ENCODE assay signal across 16 cellular contexts in genomic region chr3:14458434-14459280, GRCh38. TPM values are rescaled to one million over a fixed set of nuclear protein-coding genes. Genes with fewer than 3 reads are reported as not detected.
DNase-seq lines count a peak whose midpoint lies in the region; ATAC-seq, FAIRE-seq and TF ChIP-seq lines count a peak whose summit lies in the region.
"Had no signal": no experiment of that assay in that cellular context is flagged by ENCODE, and none has a peak within 500 bp of the region (broad histone marks: within the 10 kb centered on the region; RNA-seq: fewer than 3 reads in every experiment).

No MANE protein-coding gene starts in this region.

- no peak for TF ChIP-seq POLR2A in H1 (IDR thresholded peaks at IDR 0.05; ENCODE audit: control extremely low read depth in 1 of 2, low read depth in 2 of 2, low read length in 2 of 2)
- TF ChIP-seq POLR2A in lower leg skin (IDR thresholded peaks at IDR 0.05) = no peak

- peaks cover 3% of the 10 kb centered on the region; the same call in 1 of the 2 replicates for H3K79me1 ChIP-seq in H1 (ENCODE audit: low read depth, low read length)

- peaks cover 40% of the 10 kb centered on the region for H3K4me1 Mint-ChIP-seq in type B pancreatic cell (ENCODE audit: unreplicated experiment)

- peak overlapping the region; percentile 20 for H4K5ac ChIP-seq in H1 (ENCODE audit: insufficient read length, low read depth, low read length)

- H3K4me2 ChIP-seq in H1 (ENCODE audit: insufficient read depth in 1 of 2, low read depth in 2 of 2, low read length in 2 of 2) = no peak overlapping the region

- POLR2A ChIA-PET in H1 (lab: Charles Lee; ENCODE audit: partially characterized antibody) = interaction anchor here (0.9 to 4.7 kb wide), 6 partner anchors 9 to 55 kb away, joined by 3 to 25 read pairs (median 3); partner anchors contain the start of gene SLC6A6

- CTCF ChIA-PET in H1 (lab: Charles Lee; ENCODE audit: partially characterized antibody) = interaction anchor here (0.8 to 5.3 kb wide), 16 partner anchors 9 to 255 kb away, joined by 3 to 29 read pairs (median 4); no protein-coding TSS in a partner anchor

- H3K36me3 Mint-ChIP-seq in type B pancreatic cell = peaks cover 14% of the 10 kb centered on the region

- no peak overlapping the region for H3K4ac ChIP-seq in H1 (replicated peaks; ENCODE audit: insufficient read length, low read depth, low read length)

- TF ChIP-seq CTCF in H1 (IDR thresholded peaks at IDR 0.05; ENCODE audit: control extremely low read depth in 1 of 3, insufficient read depth in 1 of 3, low read depth in 1 of 3, low read length in 3 of 3) = no peak
- TF ChIP-seq CTCF in type B pancreatic cell (conservative IDR thresholded peaks at IDR 0.05) = no peak
- TF ChIP-seq CTCF in lower leg skin (IDR thresholded peaks at IDR 0.05) = no peak

- peak overlapping the region; percentile 67 for H3K27ac Mint-ChIP-seq in type B pancreatic cell

- H2BK20ac ChIP-seq in H1 (ENCODE audit: low read length) = no peak overlapping the region

- no peak overlapping the region for H2BK12ac ChIP-seq in H1 (ENCODE audit: low read depth, low read length)

- intact Hi-C loops in lower leg skin (cut with DNase I; ENCODE audit: low total_unique reads) = loop anchor here (5.0 kb wide), 1 partner anchor 191 kb away; no protein-coding TSS in a partner anchor

- no peak for FAIRE-seq in H1 (lab: Jason Lieb, UNC)

- peak; percentile 6 for DNase-seq in stimulated activated naive CD4-positive, alpha-beta T cell treated with Interleukin-2 at 50 U/mL for 16 hours (lab: John Stamatoyannopoulos, UW)
- no peak for DNase-seq in stimulated activated naive CD4-positive, alpha-beta T cell (lab: John Stamatoyannopoulos, UW)
- DNase-seq in H1 (ENCODE audit: low read depth in 1 of 2, low spot score in 2 of 2) (no peak), type B pancreatic cell (ENCODE audit: extremely low spot score, unreplicated experiment) (no peak), lower leg skin (ENCODE audit: low spot score in 2 of 2) (no peak)
- DNase-seq: activated gamma-delta T cell treated with Interleukin-2 at 50 U/mL for 16 hours; colonic mucosa; GDM1; left cardiac atrium; NCI-H2081; PC-3; stimulated activated CD4-positive, alpha-beta T cell treated with anti-CD3 and anti-CD28 coated beads, Interleukin-2, amount 100 ng/mL, for 48 hours had no signal

- peak overlapping the region; percentile 67 for H3K18ac ChIP-seq in H1 (ENCODE audit: extremely low read depth, low read length)

- no peak overlapping the region for H3K23ac ChIP-seq in H1 (ENCODE audit: insufficient read length)

- no peak overlapping the region for H3K14ac ChIP-seq in H1 (ENCODE audit: insufficient read length)

- H3K4me1 ChIP-seq in H1 (replicated peaks in 1 of 4; ENCODE audit: control insufficient read depth in 3 of 4, insufficient read depth in 4 of 4, low read length in 3 of 4) = peaks cover 0 to 8% (median 5%) of the 10 kb centered on the region in 4 experiments; a peak in 5 of 7 replicates
- H3K4me1 ChIP-seq: colonic mucosa, parathyroid adenoma had no signal

- ATAC-seq in HG03571 (IDR thresholded peaks at IDR 0.05; ENCODE audit: unreplicated experiment) = peak; percentile 44
- ATAC-seq in GM21526 (IDR thresholded peaks at IDR 0.05; ENCODE audit: low FRiP score, unreplicated experiment) = no peak
- ATAC-seq in HG03095 (IDR thresholded peaks at IDR 0.05; ENCODE audit: unreplicated experiment) = no peak
- ATAC-seq: left cardiac atrium, PC-3 had no signal

- no peak overlapping the region for H2BK120ac ChIP-seq in H1 (replicated peaks; ENCODE audit: low read depth, low read length)

- no peak overlapping the region for H4K8ac ChIP-seq in H1 (ENCODE audit: extremely low read depth, insufficient read depth, low read length)

- no peak overlapping the region for H2BK15ac ChIP-seq in H1 (ENCODE audit: low read length)

- peaks cover 17 to 59% (median 37%) of the 10 kb centered on the region in 4 experiments for H3K36me3 ChIP-seq in H1 (ENCODE audit: control insufficient read depth in 2 of 4, insufficient read depth in 4 of 4, low read length in 3 of 4)
- H3K36me3 ChIP-seq: colonic mucosa had no signal

- H3K4me3 ChIP-seq in H1 (ENCODE audit: extremely low read depth in 1 of 4, insufficient read depth in 2 of 4, low read depth in 3 of 4, low read length in 4 of 4) (no peak overlapping the region), lower leg skin (ENCODE audit: low read depth, poor library complexity, severe bottlenecking) (no peak overlapping the region)
- H3K4me3 ChIP-seq: colonic mucosa had no signal

- TF ChIP-seq RAD21 in H1 (IDR thresholded peaks at IDR 0.05 in 1 of 2, conservative IDR thresholded peaks at IDR 0.05 in 1 of 2; ENCODE audit: low read depth in 2 of 2, low read length in 2 of 2) = no peak

- no peak overlapping the region for H4K91ac ChIP-seq in H1 (replicated peaks; ENCODE audit: insufficient read length, low read length)

- H3K27me3 Mint-ChIP-seq in type B pancreatic cell = no peaks in the 10 kb centered on the region

- H3K27ac ChIP-seq in H1 (ENCODE audit: low read depth, low read length) = no peak overlapping the region
- H3K27ac ChIP-seq: colonic mucosa, parathyroid adenoma had no signal

- H3K4me3 Mint-ChIP-seq in type B pancreatic cell = no peak overlapping the region

- no peaks in the 10 kb centered on the region for H3K23me2 ChIP-seq in H1 (ENCODE audit: low read depth, low read length)

- 82% methylated on average over 11 of the region's 11 CpGs; no CpG with 5 or more reads in 1 of the 2 experiments for WGBS in H1 (ENCODE audit: extremely low coverage in 1 of 2, insufficient coverage in 1 of 2, insufficient read length in 1 of 2, insufficient replicate concordance in 2 of 2, low coverage in 1 of 2, low lambda C conversion rate in 2 of 2, missing lambda C conversion rate in 1 of 2), 2 experiments
- 77 to 84% methylated on average over 11 of the region's 11 CpGs for WGBS in lower leg skin, 2 donors

- H3K79me2 ChIP-seq in H1 (ENCODE audit: control insufficient read depth in 1 of 2, insufficient read depth in 2 of 2, low read length in 2 of 2) = no peaks in the 10 kb centered on the region
- H3K79me2 ChIP-seq: parathyroid adenoma had no signal

- no peak for TF ChIP-seq EP300 in H1 (IDR thresholded peaks at IDR 0.05; ENCODE audit: borderline replicate concordance in 1 of 2, low read depth in 2 of 2, low read length in 2 of 2)

- H4K20me1 ChIP-seq in H1 (replicated peaks in 1 of 2; ENCODE audit: control insufficient read depth in 1 of 2, insufficient read depth in 2 of 2, low read length in 2 of 2) = peaks cover 6 to 19% of the 10 kb centered on the region in 2 experiments

- H2BK5ac ChIP-seq in H1 (ENCODE audit: low read depth, low read length) = no peak overlapping the region

- H2AFZ ChIP-seq in H1 (ENCODE audit: low read length) = no peak overlapping the region
- H2AFZ ChIP-seq: parathyroid adenoma had no signal

- H3K27me3 ChIP-seq in H1 (replicated peaks in 1 of 4; ENCODE audit: control insufficient read depth in 3 of 4, extremely low read depth in 1 of 4, insufficient read depth in 3 of 4, low read length in 3 of 4) = no peaks in the 10 kb centered on the region; a peak in 1 of 7 replicates
- H3K27me3 ChIP-seq: colonic mucosa had no signal

- H3K9ac ChIP-seq in H1 (replicated peaks in 1 of 4; ENCODE audit: extremely low read depth in 1 of 4, low read depth in 3 of 4, low read length in 3 of 4) = no peak overlapping the region; a peak in 1 of 7 replicates
- H3K9ac ChIP-seq: parathyroid adenoma had no signal

- H3K9me3 Mint-ChIP-seq in type B pancreatic cell = no peaks in the 10 kb centered on the region

- no peaks in the 10 kb centered on the region for H3K9me3 ChIP-seq in H1 (ENCODE audit: insufficient read depth in 2 of 2, low read depth in 1 of 2, low read length in 1 of 2)
- H3K9me3 ChIP-seq: colonic mucosa had no signal

- H2AK5ac ChIP-seq in H1 (ENCODE audit: low read depth, low read length) = no peak overlapping the region

- no peak overlapping the region for H3K56ac ChIP-seq in H1 (replicated peaks; ENCODE audit: insufficient read length, low read depth, low read length)

TF ChIP-seq in H1, 55 proteins besides CTCF, POLR2A, EP300 and RAD21:
- no peak for TF ChIP-seq CTBP2 (IDR thresholded peaks at IDR 0.05; ENCODE audit: borderline replicate concordance, insufficient read depth, insufficient read length, low read length)
- TF ChIP-seq SUZ12 (IDR thresholded peaks at IDR 0.05; ENCODE audit: low read length) = no peak
- TF ChIP-seq GABPA (IDR thresholded peaks at IDR 0.05; ENCODE audit: borderline replicate concordance, insufficient read depth, low read length) = no peak
- no peak for TF ChIP-seq SIRT6 (IDR thresholded peaks at IDR 0.05; ENCODE audit: low read length)
- no peak for TF ChIP-seq CHD1 (IDR thresholded peaks at IDR 0.05; ENCODE audit: low read depth, low read length)
- TF ChIP-seq E2F6 (IDR thresholded peaks at IDR 0.05) = no peak
- no peak for TF ChIP-seq CEBPB (IDR thresholded peaks at IDR 0.05; ENCODE audit: low read depth, low read length)
- TF ChIP-seq SP1 (IDR thresholded peaks at IDR 0.05; ENCODE audit: low read depth, low read length) = no peak
- TF ChIP-seq EZH2 (IDR thresholded peaks at IDR 0.05; ENCODE audit: low read depth, low read length, severe bottlenecking) = no peak
- no peak for TF ChIP-seq SIX5 (IDR thresholded peaks at IDR 0.05; ENCODE audit: low read depth, low read length)
- TF ChIP-seq SRF (IDR thresholded peaks at IDR 0.05; ENCODE audit: low read depth, low read length) = no peak

RNA-seq across cellular contexts. Expression of gene SLC6A6, which starts 56.3 kb away (rescaled TPM):
- total RNA-seq in H1 (2021; fragmentation: NEBNext Ultra II Directional; extraction: Animal tissue kit (Norgen Biotek cat#: 25700)) = 140 and 144 TPM in 2 replicates
- polyA plus RNA-seq in H1 (2011; rRNA removed) = 66.2 and 77.8 TPM in 2 replicates
- polyA plus RNA-seq in H1 (2011; cell fraction: cytosol; rRNA removed) = 69.0 TPM
- 164 TPM for polyA plus RNA-seq in H1 (2011; cell fraction: nucleus; rRNA removed)
- 61.4 to 78.1 TPM (median 74.2 TPM) in 4 replicates for polyA plus RNA-seq in H1 (2012, experiment 1 of 2)
- polyA plus RNA-seq in H1 (2012, experiment 2 of 2) = 45.2 TPM
- 158 TPM for polyA plus RNA-seq in H1 (2013, experiment 1 of 2)
- 135 TPM for polyA plus RNA-seq in H1 (2013, experiment 2 of 2)
- polyA minus RNA-seq in H1 (2011; rRNA and poly(A)+ RNA removed) = 242 and 245 TPM in 2 replicates
- 135 TPM for polyA minus RNA-seq in H1 (2011; cell fraction: cytosol; rRNA and poly(A)+ RNA removed)
- 104 TPM for polyA minus RNA-seq in H1 (2011; cell fraction: nucleus; rRNA and poly(A)+ RNA removed)
- 24.5 and 30.3 TPM in 2 replicates for total RNA-seq in type B pancreatic cell (ENCODE audit: low replicate concordance)
- total RNA-seq in lower leg skin = 100 to 1,000 TPM in 1 of 4 donors, 10 to 100 TPM in 3; 34.4 to 166 (median 55.2) TPM
